ENCODE assay signal across 1 cellular context in the genomic region with DNA sequence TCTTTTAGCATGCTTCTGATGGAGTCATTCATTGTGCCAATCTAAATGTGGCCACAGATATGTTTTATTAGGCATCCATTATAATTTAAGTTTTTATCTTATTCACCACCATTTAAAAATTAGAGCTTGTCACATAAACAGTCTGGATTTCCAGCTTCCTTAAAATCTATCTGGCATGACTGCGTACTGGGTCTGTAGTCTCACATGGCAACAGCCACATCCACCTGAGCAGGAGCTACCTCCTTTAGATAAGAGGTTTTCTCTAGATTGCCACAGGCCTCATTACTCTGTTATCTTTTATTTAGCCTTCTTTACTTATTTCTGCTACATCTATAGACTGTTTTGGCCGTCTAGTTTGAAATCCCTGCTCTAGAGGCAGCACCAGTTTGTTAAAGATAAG.
TF ChIP-seq lines count a peak whose summit lies in the region.

No MANE protein-coding gene starts in this region.

TF ChIP-seq in K562, 482 proteins besides CTCF, POLR2A, EP300 and RAD21:
- TF ChIP-seq, protein P1, sequence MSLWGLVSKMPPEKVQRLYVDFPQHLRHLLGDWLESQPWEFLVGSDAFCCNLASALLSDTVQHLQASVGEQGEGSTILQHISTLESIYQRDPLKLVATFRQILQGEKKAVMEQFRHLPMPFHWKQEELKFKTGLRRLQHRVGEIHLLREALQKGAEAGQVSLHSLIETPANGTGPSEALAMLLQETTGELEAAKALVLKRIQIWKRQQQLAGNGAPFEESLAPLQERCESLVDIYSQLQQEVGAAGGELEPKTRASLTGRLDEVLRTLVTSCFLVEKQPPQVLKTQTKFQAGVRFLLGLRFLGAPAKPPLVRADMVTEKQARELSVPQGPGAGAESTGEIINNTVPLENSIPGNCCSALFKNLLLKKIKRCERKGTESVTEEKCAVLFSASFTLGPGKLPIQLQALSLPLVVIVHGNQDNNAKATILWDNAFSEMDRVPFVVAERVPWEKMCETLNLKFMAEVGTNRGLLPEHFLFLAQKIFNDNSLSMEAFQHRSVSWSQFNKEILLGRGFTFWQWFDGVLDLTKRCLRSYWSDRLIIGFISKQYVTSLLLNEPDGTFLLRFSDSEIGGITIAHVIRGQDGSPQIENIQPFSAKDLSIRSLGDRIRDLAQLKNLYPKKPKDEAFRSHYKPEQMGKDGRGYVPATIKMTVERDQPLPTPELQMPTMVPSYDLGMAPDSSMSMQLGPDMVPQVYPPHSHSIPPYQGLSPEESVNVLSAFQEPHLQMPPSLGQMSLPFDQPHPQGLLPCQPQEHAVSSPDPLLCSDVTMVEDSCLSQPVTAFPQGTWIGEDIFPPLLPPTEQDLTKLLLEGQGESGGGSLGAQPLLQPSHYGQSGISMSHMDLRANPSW (CRISPR knock-in tag; IDR thresholded peaks at IDR 0.05): no peak
- TF ChIP-seq ZNF76 (CRISPR knock-in tag; IDR thresholded peaks at IDR 0.05; ENCODE audit: borderline replicate concordance) (no peak), ARID2 (IDR thresholded peaks at IDR 0.05) (no peak), NCOA6 (IDR thresholded peaks at IDR 0.05) (no peak), TAL1 (IDR thresholded peaks at IDR 0.05) (no peak), GATAD2A (IDR thresholded peaks at IDR 0.05) (no peak), ZNF175 (CRISPR knock-in tag; IDR thresholded peaks at IDR 0.05; ENCODE audit: low read depth) (no peak), MYC (IDR thresholded peaks at IDR 0.05; ENCODE audit: low read depth, low read length) (no peak), MYC (CRISPR knock-in tag; IDR thresholded peaks at IDR 0.05; ENCODE audit: borderline replicate concordance, low read depth) (no peak)
- TF ChIP-seq, protein P2, sequence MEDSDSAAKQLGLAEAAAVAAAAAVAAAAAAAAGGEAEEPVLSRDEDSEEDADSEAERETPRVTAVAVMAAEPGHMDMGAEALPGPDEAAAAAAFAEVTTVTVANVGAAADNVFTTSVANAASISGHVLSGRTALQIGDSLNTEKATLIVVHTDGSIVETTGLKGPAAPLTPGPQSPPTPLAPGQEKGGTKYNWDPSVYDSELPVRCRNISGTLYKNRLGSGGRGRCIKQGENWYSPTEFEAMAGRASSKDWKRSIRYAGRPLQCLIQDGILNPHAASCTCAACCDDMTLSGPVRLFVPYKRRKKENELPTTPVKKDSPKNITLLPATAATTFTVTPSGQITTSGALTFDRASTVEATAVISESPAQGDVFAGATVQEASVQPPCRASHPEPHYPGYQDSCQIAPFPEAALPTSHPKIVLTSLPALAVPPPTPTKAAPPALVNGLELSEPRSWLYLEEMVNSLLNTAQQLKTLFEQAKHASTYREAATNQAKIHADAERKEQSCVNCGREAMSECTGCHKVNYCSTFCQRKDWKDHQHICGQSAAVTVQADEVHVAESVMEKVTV (CRISPR knock-in tag; IDR thresholded peaks at IDR 0.05): no peak
- TF ChIP-seq, protein P3, sequence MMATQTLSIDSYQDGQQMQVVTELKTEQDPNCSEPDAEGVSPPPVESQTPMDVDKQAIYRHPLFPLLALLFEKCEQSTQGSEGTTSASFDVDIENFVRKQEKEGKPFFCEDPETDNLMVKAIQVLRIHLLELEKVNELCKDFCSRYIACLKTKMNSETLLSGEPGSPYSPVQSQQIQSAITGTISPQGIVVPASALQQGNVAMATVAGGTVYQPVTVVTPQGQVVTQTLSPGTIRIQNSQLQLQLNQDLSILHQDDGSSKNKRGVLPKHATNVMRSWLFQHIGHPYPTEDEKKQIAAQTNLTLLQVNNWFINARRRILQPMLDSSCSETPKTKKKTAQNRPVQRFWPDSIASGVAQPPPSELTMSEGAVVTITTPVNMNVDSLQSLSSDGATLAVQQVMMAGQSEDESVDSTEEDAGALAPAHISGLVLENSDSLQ (IDR thresholded peaks at IDR 0.05): no peak
- TF ChIP-seq, protein P4, sequence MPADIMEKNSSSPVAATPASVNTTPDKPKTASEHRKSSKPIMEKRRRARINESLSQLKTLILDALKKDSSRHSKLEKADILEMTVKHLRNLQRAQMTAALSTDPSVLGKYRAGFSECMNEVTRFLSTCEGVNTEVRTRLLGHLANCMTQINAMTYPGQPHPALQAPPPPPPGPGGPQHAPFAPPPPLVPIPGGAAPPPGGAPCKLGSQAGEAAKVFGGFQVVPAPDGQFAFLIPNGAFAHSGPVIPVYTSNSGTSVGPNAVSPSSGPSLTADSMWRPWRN (IDR thresholded peaks at IDR 0.05; ENCODE audit: low read depth): no peak
TF ChIP-seq in K562: peak in this region for 0.
